ENCODE assay signal across 1 cellular context in genomic region chr12:48285751-48286650, GRCh38.
TF ChIP-seq lines count a peak whose summit lies in the region.

No MANE protein-coding gene starts in this region.

TF ChIP-seq in K562, 482 proteins besides CTCF, POLR2A, EP300 and RAD21 (continued from another document):
- TF ChIP-seq STAT6 (CRISPR knock-in tag; IDR thresholded peaks at IDR 0.05), result no peak
- TF ChIP-seq ZBTB43 (CRISPR knock-in tag; IDR thresholded peaks at IDR 0.05), result no peak
- TF ChIP-seq RFX1 (IDR thresholded peaks at IDR 0.05), result peak; percentile 56
- no peak for TF ChIP-seq MGA (IDR thresholded peaks at IDR 0.05)
- TF ChIP-seq POLR2H (tag; IDR thresholded peaks at IDR 0.05; ENCODE audit: low read depth), result no peak
- peak; percentile 83 for TF ChIP-seq GABPA (tag; conservative IDR thresholded peaks at IDR 0.05; ENCODE audit: low read depth)
- TF ChIP-seq PKNOX1 (IDR thresholded peaks at IDR 0.05), result peak; percentile 64; the same call in 1 of the 2 replicates
- TF ChIP-seq NR2C2 (CRISPR knock-in tag; IDR thresholded peaks at IDR 0.05), result no peak
- TF ChIP-seq NR2C2 (tag; IDR thresholded peaks at IDR 0.05), result peak; percentile 90
